ENCODE assay signal across 10 cellular contexts in genomic region chr16:57023541-57024249, GRCh38.
A peak's percentile ranks its signal among the peaks of the same experiment; 100 is the strongest.
DNase-seq lines count a peak whose midpoint lies in the region; ATAC-seq lines count a peak whose summit lies in the region.
"Had no signal": no experiment of that assay in that cellular context is flagged by ENCODE, and none has a peak within 500 bp of the region (broad histone marks: within the 10 kb centered on the region; RNA-seq: fewer than 3 reads in every experiment).

No MANE protein-coding gene starts in this region.

- ATAC-seq in GM18511 (IDR thresholded peaks at IDR 0.05; ENCODE audit: unreplicated experiment) = no peak
- ATAC-seq: PC-3 had no signal

- no peaks in the 10 kb centered on the region for H3K9me3 Mint-ChIP-seq in stimulated activated naive CD8-positive, alpha-beta T cell treated with anti-CD3 and anti-CD28 coated beads, Interleukin-15, Interleukin-2, amounts not matched to agents 100 ng/mL and 50 ng/mL, for 24 hours
- H3K9me3 Mint-ChIP-seq: HFFc6 had no signal

- DNase-seq in activated CD4-positive, alpha-beta T cell treated with anti-CD3 and anti-CD28 coated beads for 48 hours = peak; percentile 70
- peak; percentile 86 for DNase-seq in activated gamma-delta T cell treated with anti-CD3 and anti-CD28 coated beads, Interleukin-2, amount 50 U/mL, for 16 hours (ENCODE audit: low read depth)
- peak; percentile 69 for DNase-seq in stimulated activated CD4-positive, alpha-beta T cell treated with anti-CD3 and anti-CD28 coated beads, Interleukin-12 subunit alpha, Interleukin-12 subunit beta, amount 100 ng/mL, for 4 hours
- no peak for DNase-seq in RKO (ENCODE audit: low spot score)
- no peak for DNase-seq in ecto neural progenitor cell (ENCODE audit: low spot score)
- DNase-seq: HFFc6, NCI-H1694, PC-3 had no signal

- H3K4me3 Mint-ChIP-seq in stimulated activated naive CD8-positive, alpha-beta T cell treated with anti-CD3 and anti-CD28 coated beads, Interleukin-15, Interleukin-2, amounts not matched to agents 100 ng/mL and 50 ng/mL, for 24 hours = no peak overlapping the region
- H3K4me3 Mint-ChIP-seq: HFFc6 had no signal

- peak overlapping the region; percentile 78 for H3K27ac Mint-ChIP-seq in stimulated activated naive CD8-positive, alpha-beta T cell treated with anti-CD3 and anti-CD28 coated beads, Interleukin-15, Interleukin-2, amounts not matched to agents 100 ng/mL and 50 ng/mL, for 24 hours
- H3K27ac Mint-ChIP-seq: HFFc6 had no signal

- no peaks in the 10 kb centered on the region for H3K27me3 Mint-ChIP-seq in stimulated activated naive CD8-positive, alpha-beta T cell treated with anti-CD3 and anti-CD28 coated beads, Interleukin-15, Interleukin-2, amounts not matched to agents 100 ng/mL and 50 ng/mL, for 24 hours

- peaks cover 90% of the 10 kb centered on the region for H3K4me1 Mint-ChIP-seq in stimulated activated naive CD8-positive, alpha-beta T cell treated with anti-CD3 and anti-CD28 coated beads, Interleukin-15, Interleukin-2, amounts not matched to agents 100 ng/mL and 50 ng/mL, for 24 hours (ENCODE audit: low read depth)

- peaks cover 76% of the 10 kb centered on the region for H3K36me3 Mint-ChIP-seq in stimulated activated naive CD8-positive, alpha-beta T cell treated with anti-CD3 and anti-CD28 coated beads, Interleukin-15, Interleukin-2, amounts not matched to agents 100 ng/mL and 50 ng/mL, for 24 hours (ENCODE audit: low read depth)

Comparison
In these comparisons a context has a peak if more than half of its experiments do, and no peak if none do; other contexts are left out.
1. DNase-seq: peak in activated CD4-positive, alpha-beta T cell treated with anti-CD3 and anti-CD28 coated beads for 48 hours (single experiment), activated gamma-delta T cell treated with anti-CD3 and anti-CD28 coated beads, Interleukin-2, amount 50 U/mL, for 16 hours (single experiment) and stimulated activated CD4-positive, alpha-beta T cell treated with anti-CD3 and anti-CD28 coated beads, Interleukin-12 subunit alpha, Interleukin-12 subunit beta, amount 100 ng/mL, for 4 hours (single experiment); none in RKO (single experiment) and ecto neural progenitor cell (single experiment).